In the genomic region with DNA sequence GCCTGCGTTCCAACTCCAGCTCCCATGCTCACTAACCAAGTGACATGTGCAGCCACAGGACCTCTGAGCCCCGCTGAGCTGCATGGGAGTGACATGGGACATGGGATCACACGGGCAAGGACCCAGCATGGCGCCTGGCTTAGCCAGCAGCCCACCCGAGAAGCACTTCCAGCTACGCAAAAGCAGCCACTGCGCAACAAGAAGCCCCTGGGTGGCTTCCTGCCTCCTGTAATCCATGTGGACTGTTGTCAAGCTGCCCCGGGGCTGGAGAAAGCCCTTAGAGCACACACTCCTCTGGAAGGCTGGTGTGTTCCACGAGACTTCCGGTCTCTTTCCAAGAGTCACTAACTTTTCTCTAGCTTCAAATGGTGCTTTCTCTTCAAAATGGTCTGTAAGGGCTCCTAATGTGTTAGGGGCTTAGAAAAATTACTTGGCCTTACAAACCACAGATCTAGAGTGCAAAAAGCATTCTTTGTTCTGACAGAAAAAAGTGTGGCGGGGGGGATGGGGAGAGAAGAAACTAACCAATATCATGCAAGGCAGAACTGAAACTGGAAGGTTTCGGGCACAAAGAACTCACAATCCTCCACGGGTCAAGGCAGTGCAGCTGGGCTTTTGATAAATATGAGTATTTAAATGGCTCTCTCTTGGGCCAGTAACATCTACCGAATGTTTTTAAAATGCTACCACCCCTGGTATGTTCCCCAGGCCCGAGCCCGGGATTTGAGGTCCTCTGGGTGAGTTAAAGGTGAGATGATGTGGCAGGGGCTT, we compare ENCODE assay signal across 10 cellular contexts.
DNase-seq lines count a peak whose midpoint lies in the region; ATAC-seq, FAIRE-seq and TF ChIP-seq lines count a peak whose summit lies in the region.
"Had no signal": no experiment of that assay in that cellular context is flagged by ENCODE, and none has a peak within 500 bp of the region (broad histone marks: within the 10 kb centered on the region; RNA-seq: fewer than 3 reads in every experiment).

No MANE protein-coding gene starts in this region.

- peak; percentile 74 for ATAC-seq in HG03066 (IDR thresholded peaks at IDR 0.05; ENCODE audit: low read depth, unreplicated experiment)

- H3K27ac ChIP-seq in angular gyrus (ENCODE audit: low read depth, low read length) = peak overlapping the region; percentile 91

- CTCF ChIA-PET in HEK293T (lab: Yijun Ruan, JAX) = no interaction called here

- POLR2A ChIA-PET in HEK293T (lab: Yijun Ruan, JAX) = interaction anchor here (1.2 kb wide), 1 partner anchor 31 kb away, joined by 3 read pairs; no protein-coding TSS in a partner anchor

- DNase-seq in Ammon's horn (ENCODE audit: low spot score) (peak; percentile 48), GM19239 (ENCODE audit: insufficient read length, low spot score) (peak; percentile 80), OCI-M2 (lab: John Stamatoyannopoulos, UW; ENCODE audit: unreplicated experiment) (no peak), NCI-H2196 (lab: John Stamatoyannopoulos, UW; ENCODE audit: unreplicated experiment) (no peak), HEK293T (ENCODE audit: extremely low spot score) (no peak), NCI-H510A treated with DMSO at 0.1 percent for 48 hours (lab: John Stamatoyannopoulos, UW) (no peak)
- DNase-seq: foreskin fibroblast, nephron progenitor cell had no signal

- FAIRE-seq in GM19239 (lab: Jason Lieb, UNC) = peak; percentile 97

TF ChIP-seq in HEK293T, 16 proteins besides CTCF, POLR2A, EP300 and RAD21:
- no peak for TF ChIP-seq BHLHE40 (IDR thresholded peaks at IDR 0.05; ENCODE audit: borderline replicate concordance)
- no peak for TF ChIP-seq FOXK2 (IDR thresholded peaks at IDR 0.05)
- no peak for TF ChIP-seq ZNF384 (IDR thresholded peaks at IDR 0.05)
- TF ChIP-seq SUZ12 (IDR thresholded peaks at IDR 0.05) = no peak
- no peak for TF ChIP-seq L3MBTL2 (conservative IDR thresholded peaks at IDR 0.05)
- no peak for TF ChIP-seq FOXA1 (IDR thresholded peaks at IDR 0.05)

Comparison
In these comparisons a context has a peak if more than half of its experiments do, and no peak if none do; other contexts are left out.
1. DNase-seq: peak in Ammon's horn (single experiment) and GM19239 (single experiment); none in OCI-M2 (single experiment), NCI-H2196 (single experiment), HEK293T (single experiment) and NCI-H510A treated with DMSO at 0.1 percent for 48 hours (single experiment).